ENCODE assay signal across 15 cellular contexts in genomic region chr1:93732514-93732913, GRCh38. TPM values are rescaled to one million over a fixed set of nuclear protein-coding genes. Genes with fewer than 3 reads are reported as not detected.
DNase-seq lines count a peak whose midpoint lies in the region; ATAC-seq and TF ChIP-seq lines count a peak whose summit lies in the region.
"Had no signal": no experiment of that assay in that cellular context is flagged by ENCODE, and none has a peak within 500 bp of the region (broad histone marks: within the 10 kb centered on the region; RNA-seq: fewer than 3 reads in every experiment).

No MANE protein-coding gene starts in this region.

- H2AFZ ChIP-seq in hepatocyte, result no peak overlapping the region

- no peak for ATAC-seq in HG02885 (IDR thresholded peaks at IDR 0.05; ENCODE audit: poor library complexity, unreplicated experiment)
- ATAC-seq: activated naive CD8-positive, alpha-beta T cell treated with anti-CD3 and anti-CD28 coated beads, Interleukin-2, amount 50 U/mL, for 24 hours had no signal

- POLR2A ChIA-PET in AG04449 (lab: Yijun Ruan, JAX), result no interaction called here

- H3K27ac ChIP-seq in WERI-Rb-1 (no peak overlapping the region), hepatocyte (no peak overlapping the region)
- H3K27ac ChIP-seq: KMS-11, VCaP had no signal

- H3K79me2 ChIP-seq in hepatocyte, result no peaks in the 10 kb centered on the region

- H3K27me3 ChIP-seq in WERI-Rb-1 (ENCODE audit: insufficient read depth, low read depth, severe bottlenecking), result no peaks in the 10 kb centered on the region
- no peaks in the 10 kb centered on the region for H3K27me3 ChIP-seq in hepatocyte

- no peaks in the 10 kb centered on the region for H4K20me1 ChIP-seq in hepatocyte (ENCODE audit: insufficient read depth, poor library complexity, severe bottlenecking)

- no peaks in the 10 kb centered on the region for H3K4me1 ChIP-seq in hepatocyte (ENCODE audit: insufficient read depth)

- no peaks in the 10 kb centered on the region for H3K36me3 ChIP-seq in WERI-Rb-1
- no peaks in the 10 kb centered on the region for H3K36me3 ChIP-seq in hepatocyte (replicated peaks; ENCODE audit: insufficient read depth, low read depth)

- DNase-seq in AG04449 (ENCODE audit: low read depth, low spot score) (no peak), WERI-Rb-1 (no peak), hepatocyte (ENCODE audit: low spot score) (no peak), NCI-H1930 (lab: John Stamatoyannopoulos, UW) (no peak)
- DNase-seq in activated CD8-positive, alpha-beta memory T cell treated with anti-CD3 and anti-CD28 coated beads for 24 hours, result no peak
- no peak for DNase-seq in NK-92 treated with Interleukin-12 subunit alpha and Interleukin-12 subunit beta, amount 100 ng/mL, for 24 hours (lab: John Stamatoyannopoulos, UW)
- DNase-seq: activated naive CD8-positive, alpha-beta T cell treated with anti-CD3 and anti-CD28 coated beads, Interleukin-2, amount 50 U/mL, for 24 hours; NCI-H2029 treated with DMSO at 0.1 percent for 48 hours; NCI-H748 treated with DMSO at 0.1 percent for 48 hours; stimulated activated CD4-positive, alpha-beta T cell treated with anti-CD3 and anti-CD28 coated beads, Interleukin-2, amount 100 ng/mL, for 48 hours; stimulated activated naive CD4-positive, alpha-beta T cell had no signal

- H3K4me3 ChIP-seq in AG04449 (ENCODE audit: low read depth, low read length), result no peak overlapping the region
- no peak overlapping the region for H3K4me3 ChIP-seq in WERI-Rb-1 (ENCODE audit: low read depth, low read length)
- no peak overlapping the region for H3K4me3 ChIP-seq in hepatocyte

- WGBS in hepatocyte (ENCODE audit: low lambda C conversion rate, missing lambda C conversion rate), result 39% methylated on average over 4 of the region's 4 CpGs

- CTCF ChIA-PET in AG04449 (lab: Yijun Ruan, JAX), result interaction anchor here (0.6 to 8.0 kb wide), 10 partner anchors 8 to 177 kb away, joined by 3 to 126 read pairs (median 3); no protein-coding TSS in a partner anchor

- no peaks in the 10 kb centered on the region for H3K9me2 ChIP-seq in hepatocyte (replicated peaks; ENCODE audit: insufficient read depth)

- TF ChIP-seq CTCF in AG04449 (IDR thresholded peaks at IDR 0.05; ENCODE audit: insufficient read depth, low read length, missing control alignments) (peak; percentile 48), GM12874 (IDR thresholded peaks at IDR 0.05; ENCODE audit: insufficient read depth, low read depth, low read length) (peak; percentile 55), WERI-Rb-1 (IDR thresholded peaks at IDR 0.05; ENCODE audit: low read depth, low read length) (peak; percentile 40), hepatocyte (IDR thresholded peaks at IDR 0.05; ENCODE audit: poor library complexity) (peak; percentile 18)

- H3K4me2 ChIP-seq in hepatocyte, result no peak overlapping the region
- H3K4me2 ChIP-seq: KMS-11 had no signal

- peaks cover 4% of the 10 kb centered on the region for H3K9me3 ChIP-seq in WERI-Rb-1 (ENCODE audit: severe bottlenecking)
- no peaks in the 10 kb centered on the region for H3K9me3 ChIP-seq in hepatocyte (ENCODE audit: low read depth)

RNA-seq across cellular contexts. Expression of gene BCAR3, which starts 50.9 kb away (rescaled TPM):
- 20.4 and 22.6 TPM in 2 replicates for total RNA-seq in hepatocyte
- polyA plus RNA-seq in hepatocyte, result 22.5 and 23.7 TPM in 2 replicates
